Comparison of ENCODE assay signal across 8 cellular contexts in genomic region chr5:114418546-114419388, GRCh38. TPM values are rescaled to one million over a fixed set of nuclear protein-coding genes. Genes with fewer than 3 reads are reported as not detected.
A peak's percentile ranks its signal among the peaks of the same experiment; 100 is the strongest.
DNase-seq lines count a peak whose midpoint lies in the region; ATAC-seq and TF ChIP-seq lines count a peak whose summit lies in the region.

No MANE protein-coding gene starts in this region.

- no peak for TF ChIP-seq CTCF in brain (conservative IDR thresholded peaks at IDR 0.05)

- H3K27ac Mint-ChIP-seq in brain: peak overlapping the region in 4 of 5 experiments; percentile 21 to 75 (median 36)

- no peaks in the 10 kb centered on the region for H3K9me3 Mint-ChIP-seq in brain

- H3K4me1 Mint-ChIP-seq in brain: peaks cover 25% of the 10 kb centered on the region

- no peak for DNase-seq in Right ventricle myocardium superior
- DNase-seq in NCI-H1694 (lab: John Stamatoyannopoulos, UW): no peak
- no peak for DNase-seq in A172 (ENCODE audit: low spot score)
- no peak for DNase-seq in NCI-H446 treated with DMSO at 0.1 percent for 48 hours (lab: John Stamatoyannopoulos, UW)

- no peaks in the 10 kb centered on the region for H3K36me3 Mint-ChIP-seq in brain

- ATAC-seq in GM18517 (IDR thresholded peaks at IDR 0.05; ENCODE audit: unreplicated experiment) (peak; percentile 98), GM21723 (IDR thresholded peaks at IDR 0.05; ENCODE audit: unreplicated experiment) (peak; percentile 97), HG03432 (IDR thresholded peaks at IDR 0.05; ENCODE audit: unreplicated experiment) (peak; percentile 95), Right ventricle myocardium superior (ENCODE audit: poor library complexity) (no peak)

- intact Hi-C loops in Right ventricle myocardium superior (cut with DNase I): no loop called here

- H3K27me3 Mint-ChIP-seq in brain: no peaks in the 10 kb centered on the region

- H3K4me3 Mint-ChIP-seq in brain: peak overlapping the region in 3 of 5 experiments; percentile 22 to 65 (median 61)

RNA-seq across cellular contexts. Expression of gene KCNN2, which starts 56.9 kb away (rescaled TPM):
- polyA plus RNA-seq in brain (ENCODE audit: insufficient read depth, low read depth, low replicate concordance): 5.1 TPM
- 8.0 TPM for total RNA-seq in Right ventricle myocardium superior
- total RNA-seq in A172 (2014; rRNA removed; shearing (Covaris generic)): not detected in 2 replicates
